1 cellular context compared by ENCODE assay signal in the genomic region with DNA sequence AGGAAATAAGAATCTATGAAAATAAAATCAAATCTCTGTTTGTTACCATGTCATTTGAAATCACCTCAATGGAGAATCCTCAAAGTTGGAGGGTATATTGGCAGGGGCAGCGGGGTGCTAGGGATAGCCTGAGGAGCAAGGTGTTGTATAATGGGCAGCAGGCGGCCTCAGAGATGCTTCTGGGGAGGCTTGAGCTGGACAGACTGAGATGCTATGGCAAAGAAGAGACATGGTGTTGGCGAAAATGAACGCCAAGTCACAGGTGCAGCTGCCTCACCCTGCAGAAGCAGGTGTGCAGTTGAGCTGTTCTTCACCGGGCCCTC.
A peak's percentile ranks its signal among the peaks of the same experiment; 100 is the strongest.
TF ChIP-seq lines count a peak whose summit lies in the region.

No MANE protein-coding gene starts in this region.

TF ChIP-seq in HepG2, 621 proteins besides CTCF, POLR2A, EP300 and RAD21:
- peak; percentile 29; the same call in 1 of the 2 replicates for TF ChIP-seq SMC3 (IDR thresholded peaks at IDR 0.05; ENCODE audit: low read length)
- no peak for TF ChIP-seq TCF7 (IDR thresholded peaks at IDR 0.05; ENCODE audit: low read depth)
- TF ChIP-seq MAZ (IDR thresholded peaks at IDR 0.05; ENCODE audit: borderline replicate concordance, low read depth, low read length), result peak; percentile 28; the same call in 1 of the 2 replicates
- TF ChIP-seq MAZ (CRISPR knock-in tag; IDR thresholded peaks at IDR 0.05; ENCODE audit: low read depth), result no peak
- 0 out of 2 replicates have a peak, but pooled peaks have one; percentile 74 for TF ChIP-seq ZNF431 (CRISPR knock-in tag; IDR thresholded peaks at IDR 0.05; ENCODE audit: borderline replicate concordance, low read depth)
- TF ChIP-seq RBM22 (optimal IDR thresholded peaks at IDR 0.05; ENCODE audit: low read length), result no peak
- TF ChIP-seq SAP130 (CRISPR knock-in tag; IDR thresholded peaks at IDR 0.05; ENCODE audit: low read depth), result no peak
- no peak for TF ChIP-seq ATF7 (IDR thresholded peaks at IDR 0.05)
- no peak for TF ChIP-seq ATF7 (CRISPR knock-in tag; IDR thresholded peaks at IDR 0.05)
- peak; percentile 53; the same call in 1 of the 2 replicates for TF ChIP-seq ZNF44 (CRISPR knock-in tag; IDR thresholded peaks at IDR 0.05)
- TF ChIP-seq ZNF780A (CRISPR knock-in tag; IDR thresholded peaks at IDR 0.05), result peak; percentile 46; the same call in 1 of the 2 replicates
- TF ChIP-seq POLR2AphosphoS5 (IDR thresholded peaks at IDR 0.05; ENCODE audit: low read depth, low read length), result peak; percentile 96
- 0 out of 2 replicates have a peak, but pooled peaks have one; percentile 48 for TF ChIP-seq ZBTB3 (CRISPR knock-in tag; IDR thresholded peaks at IDR 0.05; ENCODE audit: borderline replicate concordance, low read depth)
- peak; percentile 82; the same call in 1 of the 2 replicates for TF ChIP-seq GATA4 (IDR thresholded peaks at IDR 0.05; ENCODE audit: borderline replicate concordance, low read depth)
- no peak for TF ChIP-seq ZSCAN25 (CRISPR knock-in tag; IDR thresholded peaks at IDR 0.05)
- TF ChIP-seq MIER2 (CRISPR knock-in tag; IDR thresholded peaks at IDR 0.05), result 0 out of 2 replicates have a peak, but pooled peaks have one; percentile 17
- TF ChIP-seq ZNF274 (CRISPR knock-in tag; IDR thresholded peaks at IDR 0.05), result no peak
- 0 out of 2 replicates have a peak, but pooled peaks have one; percentile 35 for TF ChIP-seq ZNF713 (CRISPR knock-in tag; IDR thresholded peaks at IDR 0.05)
- TF ChIP-seq ZNF607 (CRISPR knock-in tag; IDR thresholded peaks at IDR 0.05; ENCODE audit: borderline replicate concordance), result 0 out of 2 replicates have a peak, but pooled peaks have one; percentile 4
- 0 out of 2 replicates have a peak, but pooled peaks have one; percentile 8 for TF ChIP-seq SMYD3 (CRISPR knock-in tag; IDR thresholded peaks at IDR 0.05)
- TF ChIP-seq, protein P1, sequence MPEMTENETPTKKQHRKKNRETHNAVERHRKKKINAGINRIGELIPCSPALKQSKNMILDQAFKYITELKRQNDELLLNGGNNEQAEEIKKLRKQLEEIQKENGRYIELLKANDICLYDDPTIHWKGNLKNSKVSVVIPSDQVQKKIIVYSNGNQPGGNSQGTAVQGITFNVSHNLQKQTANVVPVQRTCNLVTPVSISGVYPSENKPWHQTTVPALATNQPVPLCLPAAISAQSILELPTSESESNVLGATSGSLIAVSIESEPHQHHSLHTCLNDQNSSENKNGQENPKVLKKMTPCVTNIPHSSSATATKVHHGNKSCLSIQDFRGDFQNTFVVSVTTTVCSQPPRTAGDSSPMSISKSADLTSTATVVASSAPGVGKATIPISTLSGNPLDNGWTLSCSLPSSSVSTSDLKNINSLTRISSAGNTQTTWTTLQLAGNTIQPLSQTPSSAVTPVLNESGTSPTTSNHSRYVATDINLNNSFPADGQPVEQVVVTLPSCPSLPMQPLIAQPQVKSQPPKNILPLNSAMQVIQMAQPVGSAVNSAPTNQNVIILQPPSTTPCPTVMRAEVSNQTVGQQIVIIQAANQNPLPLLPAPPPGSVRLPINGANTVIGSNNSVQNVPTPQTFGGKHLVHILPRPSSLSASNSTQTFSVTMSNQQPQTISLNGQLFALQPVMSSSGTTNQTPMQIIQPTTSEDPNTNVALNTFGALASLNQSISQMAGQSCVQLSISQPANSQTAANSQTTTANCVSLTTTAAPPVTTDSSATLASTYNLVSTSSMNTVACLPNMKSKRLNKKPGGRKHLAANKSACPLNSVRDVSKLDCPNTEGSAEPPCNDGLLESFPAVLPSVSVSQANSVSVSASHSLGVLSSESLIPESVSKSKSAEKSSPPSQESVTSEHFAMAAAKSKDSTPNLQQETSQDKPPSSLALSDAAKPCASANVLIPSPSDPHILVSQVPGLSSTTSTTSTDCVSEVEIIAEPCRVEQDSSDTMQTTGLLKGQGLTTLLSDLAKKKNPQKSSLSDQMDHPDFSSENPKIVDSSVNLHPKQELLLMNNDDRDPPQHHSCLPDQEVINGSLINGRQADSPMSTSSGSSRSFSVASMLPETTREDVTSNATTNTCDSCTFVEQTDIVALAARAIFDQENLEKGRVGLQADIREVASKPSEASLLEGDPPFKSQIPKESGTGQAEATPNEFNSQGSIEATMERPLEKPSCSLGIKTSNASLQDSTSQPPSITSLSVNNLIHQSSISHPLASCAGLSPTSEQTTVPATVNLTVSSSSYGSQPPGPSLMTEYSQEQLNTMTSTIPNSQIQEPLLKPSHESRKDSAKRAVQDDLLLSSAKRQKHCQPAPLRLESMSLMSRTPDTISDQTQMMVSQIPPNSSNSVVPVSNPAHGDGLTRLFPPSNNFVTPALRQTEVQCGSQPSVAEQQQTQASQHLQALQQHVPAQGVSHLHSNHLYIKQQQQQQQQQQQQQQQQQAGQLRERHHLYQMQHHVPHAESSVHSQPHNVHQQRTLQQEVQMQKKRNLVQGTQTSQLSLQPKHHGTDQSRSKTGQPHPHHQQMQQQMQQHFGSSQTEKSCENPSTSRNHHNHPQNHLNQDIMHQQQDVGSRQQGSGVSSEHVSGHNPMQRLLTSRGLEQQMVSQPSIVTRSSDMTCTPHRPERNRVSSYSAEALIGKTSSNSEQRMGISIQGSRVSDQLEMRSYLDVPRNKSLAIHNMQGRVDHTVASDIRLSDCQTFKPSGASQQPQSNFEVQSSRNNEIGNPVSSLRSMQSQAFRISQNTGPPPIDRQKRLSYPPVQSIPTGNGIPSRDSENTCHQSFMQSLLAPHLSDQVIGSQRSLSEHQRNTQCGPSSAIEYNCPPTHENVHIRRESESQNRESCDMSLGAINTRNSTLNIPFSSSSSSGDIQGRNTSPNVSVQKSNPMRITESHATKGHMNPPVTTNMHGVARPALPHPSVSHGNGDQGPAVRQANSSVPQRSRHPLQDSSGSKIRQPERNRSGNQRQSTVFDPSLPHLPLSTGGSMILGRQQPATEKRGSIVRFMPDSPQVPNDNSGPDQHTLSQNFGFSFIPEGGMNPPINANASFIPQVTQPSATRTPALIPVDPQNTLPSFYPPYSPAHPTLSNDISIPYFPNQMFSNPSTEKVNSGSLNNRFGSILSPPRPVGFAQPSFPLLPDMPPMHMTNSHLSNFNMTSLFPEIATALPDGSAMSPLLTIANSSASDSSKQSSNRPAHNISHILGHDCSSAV (CRISPR knock-in tag; IDR thresholded peaks at IDR 0.05; ENCODE audit: borderline replicate concordance), result peak; percentile 56; the same call in 1 of the 2 replicates
- 0 out of 2 replicates have a peak, but pooled peaks have one; percentile 15 for TF ChIP-seq ZNF232 (CRISPR knock-in tag; IDR thresholded peaks at IDR 0.05; ENCODE audit: borderline replicate concordance)
- peak; percentile 4; the same call in 1 of the 2 replicates for TF ChIP-seq ZNF501 (CRISPR knock-in tag; IDR thresholded peaks at IDR 0.05)
- peak; percentile 7; the same call in 1 of the 2 replicates for TF ChIP-seq FOSL2 (CRISPR knock-in tag; IDR thresholded peaks at IDR 0.05)
- TF ChIP-seq, protein P2, sequence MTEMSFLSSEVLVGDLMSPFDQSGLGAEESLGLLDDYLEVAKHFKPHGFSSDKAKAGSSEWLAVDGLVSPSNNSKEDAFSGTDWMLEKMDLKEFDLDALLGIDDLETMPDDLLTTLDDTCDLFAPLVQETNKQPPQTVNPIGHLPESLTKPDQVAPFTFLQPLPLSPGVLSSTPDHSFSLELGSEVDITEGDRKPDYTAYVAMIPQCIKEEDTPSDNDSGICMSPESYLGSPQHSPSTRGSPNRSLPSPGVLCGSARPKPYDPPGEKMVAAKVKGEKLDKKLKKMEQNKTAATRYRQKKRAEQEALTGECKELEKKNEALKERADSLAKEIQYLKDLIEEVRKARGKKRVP (CRISPR knock-in tag; IDR thresholded peaks at IDR 0.05), result 0 out of 4 replicates have a peak, but pooled peaks of 1 of the 2 experiments have one; percentile 2
- TF ChIP-seq ZIK1 (CRISPR knock-in tag; IDR thresholded peaks at IDR 0.05; ENCODE audit: borderline replicate concordance, low read depth), result 0 out of 2 replicates have a peak, but pooled peaks have one; percentile 14
- TF ChIP-seq ZNF121 (CRISPR knock-in tag; IDR thresholded peaks at IDR 0.05), result 0 out of 2 replicates have a peak, but pooled peaks have one; percentile 7
- no peak for TF ChIP-seq CCDC6 (CRISPR knock-in tag; IDR thresholded peaks at IDR 0.05)
- 0 out of 2 replicates have a peak, but pooled peaks have one; percentile 4 for TF ChIP-seq ZBTB42 (CRISPR knock-in tag; IDR thresholded peaks at IDR 0.05)
- no peak for TF ChIP-seq EED (CRISPR knock-in tag; IDR thresholded peaks at IDR 0.05)
- TF ChIP-seq, protein P3, sequence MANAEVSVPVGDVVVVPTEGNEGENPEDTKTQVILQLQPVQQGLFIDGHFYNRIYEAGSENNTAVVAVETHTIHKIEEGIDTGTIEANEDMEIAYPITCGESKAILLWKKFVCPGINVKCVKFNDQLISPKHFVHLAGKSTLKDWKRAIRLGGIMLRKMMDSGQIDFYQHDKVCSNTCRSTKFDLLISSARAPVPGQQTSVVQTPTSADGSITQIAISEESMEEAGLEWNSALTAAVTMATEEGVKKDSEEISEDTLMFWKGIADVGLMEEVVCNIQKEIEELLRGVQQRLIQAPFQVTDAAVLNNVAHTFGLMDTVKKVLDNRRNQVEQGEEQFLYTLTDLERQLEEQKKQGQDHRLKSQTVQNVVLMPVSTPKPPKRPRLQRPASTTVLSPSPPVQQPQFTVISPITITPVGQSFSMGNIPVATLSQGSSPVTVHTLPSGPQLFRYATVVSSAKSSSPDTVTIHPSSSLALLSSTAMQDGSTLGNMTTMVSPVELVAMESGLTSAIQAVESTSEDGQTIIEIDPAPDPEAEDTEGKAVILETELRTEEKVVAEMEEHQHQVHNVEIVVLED (CRISPR knock-in tag; IDR thresholded peaks at IDR 0.05; ENCODE audit: borderline replicate concordance), result no peak
- TF ChIP-seq, protein P4, sequence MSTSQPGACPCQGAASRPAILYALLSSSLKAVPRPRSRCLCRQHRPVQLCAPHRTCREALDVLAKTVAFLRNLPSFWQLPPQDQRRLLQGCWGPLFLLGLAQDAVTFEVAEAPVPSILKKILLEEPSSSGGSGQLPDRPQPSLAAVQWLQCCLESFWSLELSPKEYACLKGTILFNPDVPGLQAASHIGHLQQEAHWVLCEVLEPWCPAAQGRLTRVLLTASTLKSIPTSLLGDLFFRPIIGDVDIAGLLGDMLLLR (CRISPR knock-in tag; IDR thresholded peaks at IDR 0.05), result no peak
- TF ChIP-seq, protein P5, sequence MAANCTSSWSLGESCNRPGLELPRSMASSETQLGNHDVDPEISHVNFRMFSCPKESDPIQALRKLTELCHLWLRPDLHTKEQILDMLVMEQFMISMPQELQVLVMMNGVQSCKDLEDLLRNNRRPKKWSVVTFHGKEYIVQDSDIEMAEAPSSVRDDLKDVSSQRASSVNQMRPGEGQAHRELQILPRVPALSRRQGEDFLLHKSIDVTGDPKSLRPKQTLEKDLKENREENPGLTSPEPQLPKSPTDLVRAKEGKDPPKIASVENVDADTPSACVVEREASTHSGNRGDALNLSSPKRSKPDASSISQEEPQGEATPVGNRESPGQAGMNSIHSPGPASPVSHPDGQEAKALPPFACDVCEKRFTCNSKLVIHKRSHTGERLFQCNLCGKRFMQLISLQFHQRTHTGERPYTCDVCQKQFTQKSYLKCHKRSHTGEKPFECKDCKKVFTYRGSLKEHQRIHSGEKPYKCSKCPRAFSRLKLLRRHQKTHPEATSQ (CRISPR knock-in tag; IDR thresholded peaks at IDR 0.05; ENCODE audit: borderline replicate concordance), result no peak
- TF ChIP-seq ZKSCAN8 (CRISPR knock-in tag; IDR thresholded peaks at IDR 0.05; ENCODE audit: borderline replicate concordance), result no peak
- TF ChIP-seq SNAPC2 (CRISPR knock-in tag; IDR thresholded peaks at IDR 0.05), result 0 out of 2 replicates have a peak, but pooled peaks have one; percentile 9
- TF ChIP-seq ZZZ3 (CRISPR knock-in tag; IDR thresholded peaks at IDR 0.05; ENCODE audit: borderline replicate concordance), result no peak
- TF ChIP-seq, protein P6, sequence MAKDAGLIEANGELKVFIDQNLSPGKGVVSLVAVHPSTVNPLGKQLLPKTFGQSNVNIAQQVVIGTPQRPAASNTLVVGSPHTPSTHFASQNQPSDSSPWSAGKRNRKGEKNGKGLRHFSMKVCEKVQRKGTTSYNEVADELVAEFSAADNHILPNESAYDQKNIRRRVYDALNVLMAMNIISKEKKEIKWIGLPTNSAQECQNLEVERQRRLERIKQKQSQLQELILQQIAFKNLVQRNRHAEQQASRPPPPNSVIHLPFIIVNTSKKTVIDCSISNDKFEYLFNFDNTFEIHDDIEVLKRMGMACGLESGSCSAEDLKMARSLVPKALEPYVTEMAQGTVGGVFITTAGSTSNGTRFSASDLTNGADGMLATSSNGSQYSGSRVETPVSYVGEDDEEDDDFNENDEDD (CRISPR knock-in tag; IDR thresholded peaks at IDR 0.05; ENCODE audit: borderline replicate concordance), result no peak
- TF ChIP-seq RARA (CRISPR knock-in tag; IDR thresholded peaks at IDR 0.05), result peak; percentile 49; the same call in 1 of the 2 replicates
- TF ChIP-seq, protein P7, sequence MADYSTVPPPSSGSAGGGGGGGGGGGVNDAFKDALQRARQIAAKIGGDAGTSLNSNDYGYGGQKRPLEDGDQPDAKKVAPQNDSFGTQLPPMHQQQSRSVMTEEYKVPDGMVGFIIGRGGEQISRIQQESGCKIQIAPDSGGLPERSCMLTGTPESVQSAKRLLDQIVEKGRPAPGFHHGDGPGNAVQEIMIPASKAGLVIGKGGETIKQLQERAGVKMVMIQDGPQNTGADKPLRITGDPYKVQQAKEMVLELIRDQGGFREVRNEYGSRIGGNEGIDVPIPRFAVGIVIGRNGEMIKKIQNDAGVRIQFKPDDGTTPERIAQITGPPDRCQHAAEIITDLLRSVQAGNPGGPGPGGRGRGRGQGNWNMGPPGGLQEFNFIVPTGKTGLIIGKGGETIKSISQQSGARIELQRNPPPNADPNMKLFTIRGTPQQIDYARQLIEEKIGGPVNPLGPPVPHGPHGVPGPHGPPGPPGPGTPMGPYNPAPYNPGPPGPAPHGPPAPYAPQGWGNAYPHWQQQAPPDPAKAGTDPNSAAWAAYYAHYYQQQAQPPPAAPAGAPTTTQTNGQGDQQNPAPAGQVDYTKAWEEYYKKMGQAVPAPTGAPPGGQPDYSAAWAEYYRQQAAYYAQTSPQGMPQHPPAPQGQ (CRISPR knock-in tag; IDR thresholded peaks at IDR 0.05; ENCODE audit: borderline replicate concordance), result no peak
- 0 out of 2 replicates have a peak, but pooled peaks have one; percentile 26 for TF ChIP-seq ZBTB8A (CRISPR knock-in tag; IDR thresholded peaks at IDR 0.05; ENCODE audit: borderline replicate concordance, low read depth)
- no peak for TF ChIP-seq ZSCAN31 (CRISPR knock-in tag; IDR thresholded peaks at IDR 0.05; ENCODE audit: low read depth)
- TF ChIP-seq ZNF569 (CRISPR knock-in tag; IDR thresholded peaks at IDR 0.05; ENCODE audit: borderline replicate concordance), result peak; percentile 58; the same call in 1 of the 2 replicates
- TF ChIP-seq, protein P8, sequence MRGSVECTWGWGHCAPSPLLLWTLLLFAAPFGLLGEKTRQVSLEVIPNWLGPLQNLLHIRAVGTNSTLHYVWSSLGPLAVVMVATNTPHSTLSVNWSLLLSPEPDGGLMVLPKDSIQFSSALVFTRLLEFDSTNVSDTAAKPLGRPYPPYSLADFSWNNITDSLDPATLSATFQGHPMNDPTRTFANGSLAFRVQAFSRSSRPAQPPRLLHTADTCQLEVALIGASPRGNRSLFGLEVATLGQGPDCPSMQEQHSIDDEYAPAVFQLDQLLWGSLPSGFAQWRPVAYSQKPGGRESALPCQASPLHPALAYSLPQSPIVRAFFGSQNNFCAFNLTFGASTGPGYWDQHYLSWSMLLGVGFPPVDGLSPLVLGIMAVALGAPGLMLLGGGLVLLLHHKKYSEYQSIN (CRISPR knock-in tag; IDR thresholded peaks at IDR 0.05; ENCODE audit: borderline replicate concordance), result no peak
- TF ChIP-seq SSRP1 (CRISPR knock-in tag; IDR thresholded peaks at IDR 0.05), result no peak
- TF ChIP-seq, protein P9, sequence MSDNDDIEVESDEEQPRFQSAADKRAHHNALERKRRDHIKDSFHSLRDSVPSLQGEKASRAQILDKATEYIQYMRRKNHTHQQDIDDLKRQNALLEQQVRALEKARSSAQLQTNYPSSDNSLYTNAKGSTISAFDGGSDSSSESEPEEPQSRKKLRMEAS (IDR thresholded peaks at IDR 0.05), result peak; percentile 13; the same call in 1 of the 2 replicates
